ENCODE assay signal across 10 cellular contexts in the genomic region with DNA sequence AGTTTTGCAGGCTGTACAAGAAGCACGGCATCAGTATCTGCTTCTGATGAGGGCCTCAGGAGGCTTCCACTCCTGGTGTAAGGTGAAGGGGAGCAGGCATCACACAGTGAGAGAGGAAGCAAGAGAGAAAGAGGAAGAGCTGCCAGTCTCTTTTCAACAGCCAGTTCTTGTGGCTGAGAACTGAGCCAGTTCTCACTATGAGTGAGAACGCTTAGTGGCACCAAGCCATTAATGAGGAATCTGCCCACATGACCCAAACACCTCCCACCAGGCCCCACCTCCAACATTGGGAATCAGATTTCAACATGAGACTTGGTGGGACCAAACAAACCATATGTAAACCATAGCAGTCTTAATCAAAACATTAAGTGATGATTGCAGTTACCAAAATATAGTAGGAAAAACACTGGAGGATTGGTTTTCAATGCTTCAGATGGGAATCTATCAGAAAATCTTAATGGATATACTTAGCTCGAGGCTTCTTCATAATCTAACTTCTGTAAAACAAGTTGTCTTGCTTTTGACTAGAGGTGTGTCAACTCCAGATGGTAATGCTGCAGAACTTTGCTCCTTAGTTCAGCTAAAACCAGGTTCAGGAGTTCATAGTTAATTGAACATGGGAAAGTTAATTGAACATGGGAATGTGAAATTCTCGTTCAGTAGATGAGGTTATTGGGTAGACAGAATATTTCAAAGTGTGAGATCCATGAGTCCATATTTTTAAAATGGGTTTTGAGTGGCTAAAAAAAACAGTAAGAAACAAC. TPM values are rescaled to one million over a fixed set of nuclear protein-coding genes. Genes with fewer than 3 reads are reported as not detected.
A peak's percentile ranks its signal among the peaks of the same experiment; 100 is the strongest.
DNase-seq lines count a peak whose midpoint lies in the region; ATAC-seq, FAIRE-seq and TF ChIP-seq lines count a peak whose summit lies in the region.
"Had no signal": no experiment of that assay in that cellular context is flagged by ENCODE, and none has a peak within 500 bp of the region (broad histone marks: within the 10 kb centered on the region; RNA-seq: fewer than 3 reads in every experiment).

No MANE protein-coding gene starts in this region.

- H3K36me3 ChIP-seq in HEK293 (ENCODE audit: control insufficient read depth in 2 of 2, insufficient read depth in 1 of 2, low read length in 2 of 2): no peaks in the 10 kb centered on the region
- H3K36me3 ChIP-seq in keratinocyte (ENCODE audit: control insufficient read depth in 2 of 2, extremely low read depth in 1 of 2, insufficient read depth in 2 of 2, low read length in 2 of 2): no peaks in the 10 kb centered on the region

- H3K9me3 ChIP-seq in HEK293 (ENCODE audit: control insufficient read depth, insufficient read depth, low read depth, low read length) (no peaks in the 10 kb centered on the region), keratinocyte (ENCODE audit: control insufficient read depth, low read depth, low read length) (no peaks in the 10 kb centered on the region)

- DNase-seq in MV-4-11 (lab: John Stamatoyannopoulos, UW): peak; percentile 91
- no peak for DNase-seq in keratinocyte (ENCODE audit: low read depth, low spot score)
- DNase-seq in islet precursor cell: no peak
- DNase-seq in ureter (ENCODE audit: low spot score): no peak
- no peak for DNase-seq in NCI-H1092 (lab: John Stamatoyannopoulos, UW)
- DNase-seq in NCI-H187 (lab: John Stamatoyannopoulos, UW): no peak
- DNase-seq: activated effector memory CD4-positive, alpha-beta T cell treated with anti-CD3 and anti-CD28 coated beads, Interleukin-2, amount 50 U/mL, for 16 hours; NCI-H526 had no signal

- H3K27ac ChIP-seq in HEK293 (ENCODE audit: extremely low read depth, low read depth, low read length): no peak overlapping the region
- no peak overlapping the region for H3K27ac ChIP-seq in keratinocyte (ENCODE audit: control insufficient read depth, insufficient read depth, low read length)

- H3K27me3 ChIP-seq in keratinocyte (ENCODE audit: control insufficient read depth, extremely low read depth, insufficient read depth, low read length): no peaks in the 10 kb centered on the region

- dilution Hi-C loops in keratinocyte (cut with MboI; ENCODE audit: extremely low pct_ligation_motif_present, low sequenced_read_pairs): no loop called here

- no peak overlapping the region for H3K9ac ChIP-seq in keratinocyte (ENCODE audit: control insufficient read depth, extremely low read depth, insufficient read depth, low read length)

- no peak overlapping the region for H2AFZ ChIP-seq in keratinocyte (ENCODE audit: control insufficient read depth, low read length)

- H3K79me2 ChIP-seq in keratinocyte (ENCODE audit: control insufficient read depth, insufficient read depth, low read length): peaks cover 99% of the 10 kb centered on the region

- peak; percentile 43 for FAIRE-seq in keratinocyte (lab: Jason Lieb, UNC)

- CTCF ChIA-PET in HEK293 (lab: Yijun Ruan, JAX): interaction anchor here (0.6 to 0.7 kb wide), 3 partner anchors 24 to 1178 kb away, joined by 3 to 4 read pairs (median 3); no protein-coding TSS in a partner anchor

- H3K4me2 ChIP-seq in keratinocyte (ENCODE audit: control insufficient read depth, extremely low read depth, insufficient read depth, low read depth, low read length): no peak overlapping the region

- peaks cover 3% of the 10 kb centered on the region for H3K9me1 ChIP-seq in keratinocyte (ENCODE audit: control insufficient read depth, extremely low read depth, insufficient read depth, low read length)

- TF ChIP-seq CTCF in HEK293 (tag by site-specific recombination; IDR thresholded peaks at IDR 0.05) (no peak), keratinocyte (optimal IDR thresholded peaks at IDR 0.05 in 1 of 3, IDR thresholded peaks at IDR 0.05 in 1 of 3, conservative IDR thresholded peaks at IDR 0.05 in 1 of 3; ENCODE audit: extremely low read depth in 1 of 3, insufficient read depth in 2 of 3, low read length in 3 of 3) (no peak)

- H3K4me1 ChIP-seq in HEK293 (ENCODE audit: control insufficient read depth, insufficient read depth, low read length) (no peaks in the 10 kb centered on the region; the same call in 1 of the 2 replicates), keratinocyte (ENCODE audit: control insufficient read depth, extremely low read depth, insufficient read depth, low read length) (peaks cover 16% of the 10 kb centered on the region)

- H3K4me3 ChIP-seq in HEK293 (ENCODE audit: low read depth, low read length) (no peak overlapping the region), keratinocyte (ENCODE audit: control insufficient read depth in 2 of 3, extremely low read depth in 1 of 3, insufficient read depth in 2 of 3, low read depth in 1 of 3, low read length in 3 of 3) (no peak overlapping the region)

- peaks cover 22% of the 10 kb centered on the region for H4K20me1 ChIP-seq in keratinocyte (ENCODE audit: control insufficient read depth, extremely low read depth, insufficient read depth, low read length)

- POLR2A ChIA-PET in HEK293 (lab: Yijun Ruan, JAX): no interaction called here

- ATAC-seq in GM18858 (IDR thresholded peaks at IDR 0.05; ENCODE audit: unreplicated experiment): peak; percentile 82

TF ChIP-seq in HEK293, 187 proteins besides CTCF, POLR2A, EP300 and RAD21:
- TF ChIP-seq ZNF18 (tag by site-specific recombination; IDR thresholded peaks at IDR 0.05) (peak; percentile 96), ZNF571 (tag by site-specific recombination; IDR thresholded peaks at IDR 0.05) (no peak)

RNA-seq across cellular contexts. Expression of gene FAR1, which starts 12.2 kb away (rescaled TPM):
- 86.9 to 140 TPM (median 96.9 TPM) in 3 replicates for polyA plus RNA-seq in keratinocyte
- 17.4 TPM for polyA plus RNA-seq in keratinocyte (2011; ENCODE audit: low read depth)
- 55.1 and 133 TPM in 2 replicates for polyA plus RNA-seq in keratinocyte (2011; cell fraction: cytosol; rRNA removed)
- 125 and 155 TPM in 2 replicates for polyA plus RNA-seq in keratinocyte (2011; cell fraction: nucleus; rRNA removed)
- polyA plus RNA-seq in keratinocyte (2012; ENCODE audit: low replicate concordance): 26.4 and 57.0 TPM in 2 replicates
- 78.0 to 203 TPM (median 123 TPM) in 3 replicates for polyA minus RNA-seq in keratinocyte
- polyA minus RNA-seq in keratinocyte (2011; cell fraction: cytosol; rRNA and poly(A)+ RNA removed): 57.2 TPM
- polyA minus RNA-seq in keratinocyte (2011; cell fraction: nucleus; rRNA and poly(A)+ RNA removed): 94.3 and 204 TPM in 2 replicates
- total RNA-seq in ureter: 112 TPM
